Comparison of ENCODE assay signal across 8 cellular contexts in the genomic region with DNA sequence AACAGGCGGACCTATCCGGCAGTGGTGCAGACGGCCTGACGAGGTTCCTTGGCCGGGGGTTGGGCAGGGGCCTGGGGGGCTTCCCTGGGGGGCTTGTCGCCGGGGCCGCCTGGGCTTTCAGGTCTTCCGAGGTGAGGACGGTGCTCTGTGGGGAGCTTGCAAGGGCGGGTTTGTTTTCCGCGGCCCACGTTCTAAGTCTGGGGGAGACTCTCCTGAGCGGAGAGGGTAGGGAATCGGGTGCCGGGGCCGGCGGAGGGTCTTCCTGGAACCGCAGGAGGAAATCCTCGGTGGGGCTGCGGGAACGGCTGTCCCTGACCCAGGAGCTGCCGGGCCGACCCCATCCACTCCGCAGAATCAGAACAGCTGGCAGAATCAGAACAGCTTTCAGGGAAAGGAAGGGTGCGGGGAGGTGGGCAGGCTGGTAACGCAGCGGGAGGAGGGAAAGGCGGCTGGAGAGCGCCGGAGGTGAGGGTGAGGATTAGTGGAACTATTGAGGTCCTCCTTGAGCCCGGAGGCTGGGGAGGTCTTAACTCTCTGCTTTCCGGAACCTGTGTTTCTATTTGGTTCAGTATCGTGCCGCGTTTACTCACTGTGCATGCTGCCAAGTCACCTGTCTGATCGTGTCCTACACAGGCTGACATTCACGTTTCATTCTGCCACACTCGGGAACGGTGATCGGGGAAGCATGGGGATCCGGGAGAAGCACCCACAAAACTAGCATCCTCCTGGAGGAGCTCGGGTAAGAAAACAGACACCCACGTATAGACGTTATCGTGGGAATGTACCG. TPM values are rescaled to one million over a fixed set of nuclear protein-coding genes. Genes with fewer than 3 reads are reported as not detected.
DNase-seq lines count a peak whose midpoint lies in the region; ATAC-seq, FAIRE-seq and TF ChIP-seq lines count a peak whose summit lies in the region.

No MANE protein-coding gene starts in this region.

- peak overlapping the region; percentile 71 to 84 (median 81) for H3K27ac ChIP-seq in pancreas

- H3K4me3 ChIP-seq in HFF-Myc (replicated peaks; ENCODE audit: low read depth, low read length) (peak overlapping the region; percentile 93), pancreas (peak overlapping the region; percentile 98 to 100 (median 99))

- peaks cover 14 to 32% (median 30%) of the 10 kb centered on the region in 3 donors for H3K4me1 ChIP-seq in pancreas

- peak; percentile 20 to 27 for DNase-seq in NOMO-1 (lab: John Stamatoyannopoulos, UW; ENCODE audit: unreplicated experiment in 2 of 2)
- no peak for DNase-seq in NOMO-1 treated with dmso at 0.1 percent for 144 hours (lab: John Stamatoyannopoulos, UW; ENCODE audit: unreplicated experiment)
- DNase-seq in HFF-Myc (ENCODE audit: extremely low read depth, low read depth) = no peak
- peak; percentile 43 for DNase-seq in NAMALWA (ENCODE audit: low spot score)
- DNase-seq in activated naive CD4-positive, alpha-beta T cell treated with anti-CD3 and anti-CD28 coated beads for 36 hours = peak; percentile 67
- peak; percentile 82 for DNase-seq in Right ventricle myocardium inferior (ENCODE audit: missing footprints)
- peak; percentile 32 to 83 (median 56) for DNase-seq in pancreas
- DNase-seq in central memory CD4-positive, alpha-beta T cell = no peak

- 0 to 1% methylated on average over 48 of the region's 48 CpGs for WGBS in pancreas, 2 donors

- CTCF ChIA-PET in activated naive CD4-positive, alpha-beta T cell treated with anti-CD3 and anti-CD28 coated beads for 36 hours (lab: Charles Lee) = interaction anchor here (0.6 to 2.7 kb wide), 7 partner anchors 15 to 506 kb away, joined by 3 to 18 read pairs (median 5); no protein-coding TSS in a partner anchor

- ATAC-seq in Right ventricle myocardium inferior = peak; percentile 49
- ATAC-seq in pancreas = peak; percentile 46 to 63 (median 58)

- H3K9me3 Mint-ChIP-seq in activated naive CD4-positive, alpha-beta T cell treated with anti-CD3 and anti-CD28 coated beads for 36 hours = no peaks in the 10 kb centered on the region

- H3K27ac Mint-ChIP-seq in activated naive CD4-positive, alpha-beta T cell treated with anti-CD3 and anti-CD28 coated beads for 36 hours = peak overlapping the region; percentile 94

- no peak for TF ChIP-seq CTCF in HFF-Myc (IDR thresholded peaks at IDR 0.05; ENCODE audit: low read depth, low read length, missing control alignments)
- no peak for TF ChIP-seq CTCF in pancreas (IDR thresholded peaks at IDR 0.05)

- H3K36me3 Mint-ChIP-seq in activated naive CD4-positive, alpha-beta T cell treated with anti-CD3 and anti-CD28 coated beads for 36 hours (ENCODE audit: low read depth) = peaks cover 29% of the 10 kb centered on the region

- H3K27me3 Mint-ChIP-seq in activated naive CD4-positive, alpha-beta T cell treated with anti-CD3 and anti-CD28 coated beads for 36 hours (ENCODE audit: low read depth) = no peaks in the 10 kb centered on the region

- intact Hi-C loops in activated naive CD4-positive, alpha-beta T cell treated with anti-CD3 and anti-CD28 coated beads for 36 hours (cut with micrococcal nuclease) = loop anchor here (1.0 to 2.0 kb wide), 6 partner anchors 21 to 514 kb away; a partner anchor contains a TSS
- intact Hi-C loops in Right ventricle myocardium inferior (cut with DNase I) = loop anchor here (2.0 kb wide), 1 partner anchor 40 kb away; a partner anchor contains a TSS
- intact Hi-C loops in pancreas (cut with DNase I) = loop anchor here in 1 of 3 donors (10.0 kb wide), 1 partner anchor 508 kb away; no protein-coding TSS in a partner anchor

- H3K36me3 ChIP-seq in pancreas = peaks cover 0 to 6% (median 6%) of the 10 kb centered on the region in 3 donors

- peaks cover 62% of the 10 kb centered on the region for H3K4me1 Mint-ChIP-seq in activated naive CD4-positive, alpha-beta T cell treated with anti-CD3 and anti-CD28 coated beads for 36 hours (ENCODE audit: low read depth)

- no peaks in the 10 kb centered on the region for H3K27me3 ChIP-seq in pancreas

- peak overlapping the region; percentile 96 for H3K4me3 Mint-ChIP-seq in activated naive CD4-positive, alpha-beta T cell treated with anti-CD3 and anti-CD28 coated beads for 36 hours

- no peaks in the 10 kb centered on the region for H3K9me3 ChIP-seq in pancreas

- no peak for FAIRE-seq in pancreas (lab: Jason Lieb, UNC)

RNA-seq across cellular contexts. Expression of a gene that starts 28.9 kb away (rescaled TPM):
- total RNA-seq in activated naive CD4-positive, alpha-beta T cell treated with anti-CD3 and anti-CD28 coated beads for 36 hours = not detected
- total RNA-seq in Right ventricle myocardium inferior (not detected), pancreas (under 1 TPM in 4 of 6 donors, not detected in 2; 0.19 to 0.67 (median 0.21) TPM)
- polyA plus RNA-seq in pancreas = not detected

RNA-seq across cellular contexts. Expression of a gene that starts 39.9 kb away (rescaled TPM):
- 10 to 100 TPM; 31.4 to 32.1 TPM for total RNA-seq in activated naive CD4-positive, alpha-beta T cell treated with anti-CD3 and anti-CD28 coated beads for 36 hours
- total RNA-seq in Right ventricle myocardium inferior (49.3 TPM), pancreas (10 to 100 TPM; 21.1 to 29.6 (median 25.5) TPM)
- polyA plus RNA-seq in pancreas = 10 to 100 TPM; 24.0 to 27.5 TPM

Comparison
In these comparisons a context has a peak if more than half of its experiments do, and no peak if none do; other contexts are left out.
1. DNase-seq: peak in NOMO-1 (2 of 2), NAMALWA (single experiment), activated naive CD4-positive, alpha-beta T cell treated with anti-CD3 and anti-CD28 coated beads for 36 hours (single experiment), Right ventricle myocardium inferior (single experiment) and pancreas (6 of 6); none in NOMO-1 treated with dmso at 0.1 percent for 144 hours (single experiment), HFF-Myc (single experiment) and central memory CD4-positive, alpha-beta T cell (single experiment).